Comparison of ENCODE assay signal across 10 cellular contexts in the genomic region with DNA sequence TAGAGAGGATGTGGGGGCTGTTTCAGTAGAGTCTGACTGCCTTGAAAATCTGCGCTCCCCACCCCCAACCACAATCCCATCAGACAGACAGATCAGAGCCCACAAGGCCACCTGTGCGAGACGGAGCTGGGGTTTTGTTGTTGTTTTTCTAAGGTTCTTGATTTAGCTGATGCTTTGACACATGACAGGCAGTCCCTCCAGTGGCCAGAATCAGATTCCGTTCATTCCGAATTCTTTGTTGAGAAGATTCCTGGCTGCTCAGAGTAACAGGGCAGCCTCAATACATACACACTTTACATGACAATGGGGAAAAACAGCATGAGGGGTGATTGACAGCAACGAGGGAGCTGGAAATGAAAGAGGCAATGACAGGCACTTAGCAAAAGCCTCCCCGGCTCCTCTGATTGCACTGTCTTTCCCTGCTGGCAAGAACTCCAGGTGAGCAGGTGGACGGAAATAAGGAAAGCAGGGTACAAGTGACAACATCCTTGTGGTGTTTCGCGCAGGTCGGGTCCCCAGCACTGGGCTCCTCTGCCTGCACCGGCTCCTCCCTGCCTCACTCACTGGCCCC.
A peak's percentile ranks its signal among the peaks of the same experiment; 100 is the strongest.
DNase-seq lines count a peak whose midpoint lies in the region; ATAC-seq lines count a peak whose summit lies in the region.
"Had no signal": no experiment of that assay in that cellular context is flagged by ENCODE, and none has a peak within 500 bp of the region (broad histone marks: within the 10 kb centered on the region; RNA-seq: fewer than 3 reads in every experiment).

No MANE protein-coding gene starts in this region.

- H3K36me3 Mint-ChIP-seq in stimulated activated naive CD8-positive, alpha-beta T cell treated with anti-CD3 and anti-CD28 coated beads, Interleukin-15, Interleukin-2, amounts not matched to agents 100 ng/mL and 50 ng/mL, for 24 hours (ENCODE audit: low read depth), result peaks cover 52% of the 10 kb centered on the region

- ATAC-seq in stimulated activated naive CD8-positive, alpha-beta T cell treated with anti-CD3 and anti-CD28 coated beads, Interleukin-15, Interleukin-2, amounts not matched to agents 100 U/mL and 50 U/mL, for 24 hours, result no peak
- ATAC-seq: gastrocnemius medialis had no signal

- H3K9me3 Mint-ChIP-seq in stimulated activated naive CD8-positive, alpha-beta T cell treated with anti-CD3 and anti-CD28 coated beads, Interleukin-15, Interleukin-2, amounts not matched to agents 100 ng/mL and 50 ng/mL, for 24 hours, result no peaks in the 10 kb centered on the region

- H3K27me3 Mint-ChIP-seq in stimulated activated naive CD8-positive, alpha-beta T cell treated with anti-CD3 and anti-CD28 coated beads, Interleukin-15, Interleukin-2, amounts not matched to agents 100 ng/mL and 50 ng/mL, for 24 hours, result no peaks in the 10 kb centered on the region

- no peak overlapping the region for H3K4me3 Mint-ChIP-seq in stimulated activated naive CD8-positive, alpha-beta T cell treated with anti-CD3 and anti-CD28 coated beads, Interleukin-15, Interleukin-2, amounts not matched to agents 100 ng/mL and 50 ng/mL, for 24 hours

- DNase-seq in stimulated activated naive CD8-positive, alpha-beta T cell treated with anti-CD3 and anti-CD28 coated beads, Interleukin-15, Interleukin-2, amounts not matched to agents 100 U/mL and 50 U/mL, for 24 hours, result no peak
- DNase-seq in NCI-H345 (lab: John Stamatoyannopoulos, UW), result peak; percentile 76
- peak; percentile 80 for DNase-seq in iPS DF 4.7 (ENCODE audit: extremely low read depth, low spot score)
- DNase-seq in NK-92 treated with Interleukin-12 subunit alpha and Interleukin-12 subunit beta, amount 100 ng/mL, for 24 hours (lab: John Stamatoyannopoulos, UW), result no peak
- no peak for DNase-seq in NCI-H1436 (lab: John Stamatoyannopoulos, UW)
- no peak for DNase-seq in stimulated activated CD4-positive, alpha-beta T cell treated with anti-CD3 and anti-CD28 coated beads, Interleukin-4, amount 100 ng/mL, for 4 hours
- DNase-seq in kidney glomerular epithelial cell (lab: John Stamatoyannopoulos, UW), result no peak
- DNase-seq: NCI-H446 had no signal

- peaks cover 63% of the 10 kb centered on the region for H3K4me1 Mint-ChIP-seq in stimulated activated naive CD8-positive, alpha-beta T cell treated with anti-CD3 and anti-CD28 coated beads, Interleukin-15, Interleukin-2, amounts not matched to agents 100 ng/mL and 50 ng/mL, for 24 hours (ENCODE audit: low read depth)

- peak overlapping the region; percentile 17 for H3K27ac Mint-ChIP-seq in stimulated activated naive CD8-positive, alpha-beta T cell treated with anti-CD3 and anti-CD28 coated beads, Interleukin-15, Interleukin-2, amounts not matched to agents 100 ng/mL and 50 ng/mL, for 24 hours

Comparison
In these comparisons a context has a peak if more than half of its experiments do, and no peak if none do; other contexts are left out.
1. DNase-seq: peak in NCI-H345 (single experiment) and iPS DF 4.7 (single experiment); none in stimulated activated naive CD8-positive, alpha-beta T cell treated with anti-CD3 and anti-CD28 coated beads, Interleukin-15, Interleukin-2, amounts not matched to agents 100 U/mL and 50 U/mL, for 24 hours (single experiment), NK-92 treated with Interleukin-12 subunit alpha and Interleukin-12 subunit beta, amount 100 ng/mL, for 24 hours (single experiment), NCI-H1436 (single experiment), stimulated activated CD4-positive, alpha-beta T cell treated with anti-CD3 and anti-CD28 coated beads, Interleukin-4, amount 100 ng/mL, for 4 hours (0 of 2) and kidney glomerular epithelial cell (single experiment).